6 cellular contexts compared by ENCODE assay signal in genomic region chr5:75907651-75908050, GRCh38.
"Had no signal": no experiment of that assay in that cellular context is flagged by ENCODE, and none has a peak within 500 bp of the region (broad histone marks: within the 10 kb centered on the region; RNA-seq: fewer than 3 reads in every experiment).

No MANE protein-coding gene starts in this region.

- DNase-seq: IMR-90, KBM-7 had no signal

- H3K27ac ChIP-seq: HL-60 had no signal

- H3K4me3 ChIP-seq: K562 had no signal

- H3K4me3 Mint-ChIP-seq: IgD-negative memory B cell had no signal

- H3K36me3 Mint-ChIP-seq: IgD-negative memory B cell had no signal

- H3K27ac Mint-ChIP-seq: IgD-negative memory B cell had no signal

- ATAC-seq: HepG2, K562 had no signal
